8 cellular contexts compared by ENCODE assay signal in genomic region chr7:38932509-38933168, GRCh38. TPM values are rescaled to one million over a fixed set of nuclear protein-coding genes. Genes with fewer than 3 reads are reported as not detected.
DNase-seq lines count a peak whose midpoint lies in the region; ATAC-seq, FAIRE-seq and TF ChIP-seq lines count a peak whose summit lies in the region.

No MANE protein-coding gene starts in this region.

- H3K4me3 ChIP-seq in right cardiac atrium (ENCODE audit: low read length), result no peak overlapping the region
- no peak overlapping the region for H3K4me3 ChIP-seq in gastrocnemius medialis

- no peaks in the 10 kb centered on the region for H3K36me3 Mint-ChIP-seq in activated naive CD8-positive, alpha-beta T cell treated with anti-CD3 and anti-CD28 coated beads for 36 hours

- H3K4me1 ChIP-seq in right cardiac atrium (ENCODE audit: control insufficient read depth, insufficient read depth, low read length) (no peaks in the 10 kb centered on the region), gastrocnemius medialis (no peaks in the 10 kb centered on the region)

- intact Hi-C loops in right cardiac atrium (cut with DNase I), result loop anchor here (5.0 to 10.0 kb wide), 6 partner anchors 138 to 585 kb away; no protein-coding TSS in a partner anchor
- intact Hi-C loops in gastrocnemius medialis (cut with DNase I; ENCODE audit: low total_unique reads), result no loop called here

- H3K9me3 Mint-ChIP-seq in activated naive CD8-positive, alpha-beta T cell treated with anti-CD3 and anti-CD28 coated beads for 36 hours, result no peaks in the 10 kb centered on the region

- TF ChIP-seq CTCF in gastrocnemius medialis (IDR thresholded peaks at IDR 0.05 in 4 of 5, conservative IDR thresholded peaks at IDR 0.05 in 1 of 5), result peak; percentile 41 to 70 (median 51)

- peaks cover 10% of the 10 kb centered on the region for H3K27me3 Mint-ChIP-seq in activated naive CD8-positive, alpha-beta T cell treated with anti-CD3 and anti-CD28 coated beads for 36 hours

- H3K27ac ChIP-seq in right cardiac atrium (ENCODE audit: low read length), result no peak overlapping the region
- no peak overlapping the region for H3K27ac ChIP-seq in gastrocnemius medialis

- in situ Hi-C loops in KBM-7 (cut with MboI; ENCODE audit: low pct_unique_long_range_greater_than_20kb, low sequenced_read_pairs) (no loop called here), gastrocnemius medialis (cut with MboI; ENCODE audit: low sequenced_read_pairs in 4 of 4) (loop anchor here in 3 of 4 donors (10.0 to 25.0 kb wide), 2 partner anchors 530 to 532 kb away; no protein-coding TSS in a partner anchor)

- no peaks in the 10 kb centered on the region for H3K27me3 ChIP-seq in right cardiac atrium (ENCODE audit: control insufficient read depth, insufficient read depth)
- H3K27me3 ChIP-seq in gastrocnemius medialis, result no peaks in the 10 kb centered on the region

- H3K4me1 Mint-ChIP-seq in activated naive CD8-positive, alpha-beta T cell treated with anti-CD3 and anti-CD28 coated beads for 36 hours, result no peaks in the 10 kb centered on the region

- no peak overlapping the region for H3K27ac Mint-ChIP-seq in activated naive CD8-positive, alpha-beta T cell treated with anti-CD3 and anti-CD28 coated beads for 36 hours

- TF ChIP-seq POLR2A in gastrocnemius medialis (IDR thresholded peaks at IDR 0.05), result no peak

- no peaks in the 10 kb centered on the region for H3K36me3 ChIP-seq in gastrocnemius medialis

- H3K4me3 Mint-ChIP-seq in activated naive CD8-positive, alpha-beta T cell treated with anti-CD3 and anti-CD28 coated beads for 36 hours, result no peak overlapping the region

- peak; percentile 81 for ATAC-seq in GM21423 (IDR thresholded peaks at IDR 0.05; ENCODE audit: unreplicated experiment)
- ATAC-seq in right cardiac atrium, result no peak
- no peak for ATAC-seq in gastrocnemius medialis
- no peak for ATAC-seq in HG03025 (IDR thresholded peaks at IDR 0.05; ENCODE audit: low FRiP score, unreplicated experiment)

- 29% methylated on average over 6 of the region's 6 CpGs for WGBS in right cardiac atrium

- DNase-seq in DMS53 (lab: John Stamatoyannopoulos, UW) (peak; percentile 85), KBM-7 (peak; percentile 50), RCC 7860 (ENCODE audit: low spot score) (no peak), right cardiac atrium (peak; percentile 57 to 86 (median 79)), gastrocnemius medialis (peak in 1 of 2 donors; percentile 15)
- peak; percentile 21 for DNase-seq in activated naive CD8-positive, alpha-beta T cell treated with anti-CD3 and anti-CD28 coated beads for 36 hours

- H3K9me3 ChIP-seq in right cardiac atrium (ENCODE audit: control insufficient read depth, low read length), result no peaks in the 10 kb centered on the region
- H3K9me3 ChIP-seq in gastrocnemius medialis, result no peaks in the 10 kb centered on the region

- FAIRE-seq in RCC 7860 (lab: Jason Lieb, UNC), result peak; percentile 46

RNA-seq across cellular contexts. Expression of gene VPS41, which starts 23.6 kb away (rescaled TPM):
- total RNA-seq in activated naive CD8-positive, alpha-beta T cell treated with anti-CD3 and anti-CD28 coated beads for 36 hours, result 10 to 100 TPM; 50.2 to 52.5 TPM
- total RNA-seq in right cardiac atrium (10 to 100 TPM; 40.3 to 54.7 (median 50.0) TPM), gastrocnemius medialis (10 to 100 TPM in 3 of 4 donors, 1 to 10 TPM in 1; 6.3 to 15.3 (median 11.6) TPM)
- 11.5 TPM for polyA plus RNA-seq in right cardiac atrium

RNA-seq across cellular contexts. Expression of gene POU6F2, which starts 45.1 kb away (rescaled TPM):
- total RNA-seq in activated naive CD8-positive, alpha-beta T cell treated with anti-CD3 and anti-CD28 coated beads for 36 hours, result not detected
- total RNA-seq in right cardiac atrium (1 to 10 TPM in 3 of 4 donors, under 1 TPM in 1; 0.81 to 3.4 (median 3.1) TPM), gastrocnemius medialis (not detected)
- 0.86 TPM for polyA plus RNA-seq in right cardiac atrium
